Comparison of ENCODE assay signal across 8 cellular contexts in genomic region chr1:93878501-93878888, GRCh38. TPM values are rescaled to one million over a fixed set of nuclear protein-coding genes. Genes with fewer than 3 reads are reported as not detected.
DNase-seq lines count a peak whose midpoint lies in the region; ATAC-seq and TF ChIP-seq lines count a peak whose summit lies in the region.

No MANE protein-coding gene starts in this region.

- H3K4me3 Mint-ChIP-seq in T-helper 17 cell, result peak overlapping the region; percentile 97

- TF ChIP-seq CTCF in AG10803 (conservative IDR thresholded peaks at IDR 0.05; ENCODE audit: low read length), result no peak
- TF ChIP-seq CTCF in ascending aorta (IDR thresholded peaks at IDR 0.05), result no peak

- H3K4me3 ChIP-seq in AG10803 (ENCODE audit: low read length) (peak overlapping the region; percentile 94), ascending aorta (peak overlapping the region; percentile 90 to 100), iPS-18c (ENCODE audit: insufficient read depth, low read depth, low read length) (peak overlapping the region; percentile 99)

- H3K9me3 ChIP-seq in T-helper 17 cell (ENCODE audit: control insufficient read depth, low read length, poor library complexity, severe bottlenecking) (no peaks in the 10 kb centered on the region), ascending aorta (no peaks in the 10 kb centered on the region), iPS-18c (ENCODE audit: control insufficient read depth, insufficient read depth, low read length) (no peaks in the 10 kb centered on the region)

- DNase-seq in AG10803 (ENCODE audit: low read depth) (peak; percentile 26), T-helper 17 cell (peak; percentile 23 to 46 (median 32)), ascending aorta (ENCODE audit: low spot score in 2 of 2) (peak in 1 of 2 donors; percentile 69), 8988T (no peak)
- DNase-seq in stimulated activated CD4-positive, alpha-beta T cell treated with anti-CD3 and anti-CD28 coated beads, Interleukin-12 subunit alpha, Interleukin-12 subunit beta, amount 100 ng/mL, for 24 hours (ENCODE audit: low read depth in 2 of 2), result peak; percentile 31 to 61

- peaks cover 35% of the 10 kb centered on the region for H3K4me1 Mint-ChIP-seq in T-helper 17 cell

- intact Hi-C loops in ascending aorta (cut with DNase I), result loop anchor here (2.0 kb wide), 1 partner anchor 32 kb away; no protein-coding TSS in a partner anchor

- peak; percentile 64 for ATAC-seq in GM19035 (IDR thresholded peaks at IDR 0.05; ENCODE audit: unreplicated experiment)
- peak; percentile 63 for ATAC-seq in HG03354 (IDR thresholded peaks at IDR 0.05; ENCODE audit: poor library complexity, severe bottlenecking, unreplicated experiment)
- ATAC-seq in T-helper 17 cell, result peak; percentile 60

- no peaks in the 10 kb centered on the region for H3K27me3 ChIP-seq in ascending aorta

- no peaks in the 10 kb centered on the region for H3K27me3 Mint-ChIP-seq in T-helper 17 cell

- peaks cover 22 to 39% of the 10 kb centered on the region in 2 donors for H3K36me3 ChIP-seq in ascending aorta

- peaks cover 0 to 17% of the 10 kb centered on the region in 2 donors for H3K4me1 ChIP-seq in ascending aorta

- H3K27ac ChIP-seq in ascending aorta, result peak overlapping the region; percentile 94

- peaks cover 14% of the 10 kb centered on the region for H3K36me3 Mint-ChIP-seq in T-helper 17 cell (ENCODE audit: low read depth)

- peak overlapping the region; percentile 100 for H3K27ac Mint-ChIP-seq in T-helper 17 cell

RNA-seq across cellular contexts. Expression of gene DNTTIP2, which starts 0.5 kb away (rescaled TPM):
- total RNA-seq in T-helper 17 cell, result 10 to 100 TPM; 70.4 to 74.5 TPM
- total RNA-seq in ascending aorta, result 27.1 TPM

RNA-seq across cellular contexts. Expression of gene GCLM, which starts 30.7 kb away (rescaled TPM):
- total RNA-seq in T-helper 17 cell, result 10 to 100 TPM; 11.1 to 12.8 TPM
- 3.3 TPM for total RNA-seq in ascending aorta
